ENCODE assay signal across 16 cellular contexts in genomic region chr6:88775866-88776571, GRCh38.
"Had no signal": no experiment of that assay in that cellular context is flagged by ENCODE, and none has a peak within 500 bp of the region (broad histone marks: within the 10 kb centered on the region; RNA-seq: fewer than 3 reads in every experiment).

No MANE protein-coding gene starts in this region.

- H3K27me3 ChIP-seq: adrenal gland, heart left ventricle, right atrium auricular region, transverse colon had no signal

- H3K4me3 ChIP-seq: adrenal gland, coronary artery, heart left ventricle, right atrium auricular region, transverse colon had no signal

- H3K4me1 ChIP-seq: adrenal gland, right atrium auricular region, transverse colon had no signal

- H3K27me3 Mint-ChIP-seq: naive thymus-derived CD4-positive, alpha-beta T cell had no signal

- H3K27ac ChIP-seq: adrenal gland, coronary artery, heart left ventricle, right atrium auricular region, transverse colon had no signal

- ATAC-seq: heart left ventricle; naive thymus-derived CD4-positive, alpha-beta T cell had no signal

- H3K9me3 ChIP-seq: adrenal gland, right atrium auricular region, transverse colon had no signal

- DNase-seq: activated CD4-positive, alpha-beta T cell treated with anti-CD3 and anti-CD28 coated beads for 1 hour; activated CD8-positive, alpha-beta memory T cell treated with anti-CD3 and anti-CD28 coated beads for 24 hours; activated gamma-delta T cell treated with Interleukin-2 at 50 U/mL for 16 hours; adrenal gland; caudate nucleus; effector CD4-positive, alpha-beta T cell; foreskin melanocyte; heart left ventricle; naive thymus-derived CD4-positive, alpha-beta T cell; small intestine; substantia nigra; transverse colon had no signal

- H3K36me3 ChIP-seq: adrenal gland, heart left ventricle, right atrium auricular region had no signal

- H3K27ac Mint-ChIP-seq: naive thymus-derived CD4-positive, alpha-beta T cell had no signal

- H3K4me3 Mint-ChIP-seq: naive thymus-derived CD4-positive, alpha-beta T cell had no signal

- FAIRE-seq: endothelial cell of umbilical vein, islet of Langerhans, small intestine had no signal
